9 cellular contexts compared by ENCODE assay signal in genomic region chr7:156616269-156617202, GRCh38. TPM values are rescaled to one million over a fixed set of nuclear protein-coding genes. Genes with fewer than 3 reads are reported as not detected.
DNase-seq lines count a peak whose midpoint lies in the region; ATAC-seq, FAIRE-seq and TF ChIP-seq lines count a peak whose summit lies in the region.
"Had no signal": no experiment of that assay in that cellular context is flagged by ENCODE, and none has a peak within 500 bp of the region (broad histone marks: within the 10 kb centered on the region; RNA-seq: fewer than 3 reads in every experiment).

No MANE protein-coding gene starts in this region.

- H2AFZ ChIP-seq in endothelial cell of umbilical vein (ENCODE audit: low read depth, low read length): no peak overlapping the region

- BruUV-seq in endothelial cell of umbilical vein (replicated peaks; lab: Mats Ljungman, UMichigan): no TSS peak

- H3K27me3 ChIP-seq in heart left ventricle (peaks cover 0 to 61% (median 20%) of the 10 kb centered on the region in 9 donors), endothelial cell of umbilical vein (ENCODE audit: control insufficient read depth in 2 of 2, insufficient read depth in 2 of 2, low read length in 2 of 2) (peaks cover 8 to 14% of the 10 kb centered on the region in 2 experiments), mucosa of stomach (ENCODE audit: control insufficient read depth, insufficient read depth, low read length) (no peaks in the 10 kb centered on the region), gastroesophageal sphincter (peaks cover 55% of the 10 kb centered on the region)

- no peak for FAIRE-seq in endothelial cell of umbilical vein (lab: Jason Lieb, UNC)
- FAIRE-seq: GM19239 had no signal

- H3K79me2 ChIP-seq in endothelial cell of umbilical vein (ENCODE audit: control insufficient read depth, insufficient read depth, low read length): no peaks in the 10 kb centered on the region

- 5 to 20% (median 11%) methylated on average over 44 to 92 of the region's 92 CpGs for WGBS in heart left ventricle, 4 donors
- WGBS in gastroesophageal sphincter (ENCODE audit: low coverage in 1 of 2), 2 donors: 3 to 4% methylated on average over 4 to 9 of the region's 92 CpGs

- no peak for TF ChIP-seq CTCF in heart left ventricle (IDR thresholded peaks at IDR 0.05)
- no peak for TF ChIP-seq CTCF in endothelial cell of umbilical vein (IDR thresholded peaks at IDR 0.05; ENCODE audit: extremely low read depth in 1 of 2, insufficient read depth in 1 of 2, low read depth in 1 of 2, low read length in 2 of 2)
- TF ChIP-seq CTCF in gastroesophageal sphincter (IDR thresholded peaks at IDR 0.05): no peak

- peaks cover 0 to 10% (median 1%) of the 10 kb centered on the region in 12 donors for H3K9me3 ChIP-seq in heart left ventricle
- no peaks in the 10 kb centered on the region for H3K9me3 ChIP-seq in endothelial cell of umbilical vein (replicated peaks; ENCODE audit: control insufficient read depth, insufficient read depth, low read length)
- no peaks in the 10 kb centered on the region for H3K9me3 ChIP-seq in mucosa of stomach (ENCODE audit: control insufficient read depth, low read length)
- H3K9me3 ChIP-seq in gastroesophageal sphincter: peaks cover 0 to 6% (median 0%) of the 10 kb centered on the region in 3 donors

- POLR2A ChIA-PET in endothelial cell of umbilical vein (lab: Charles Lee): no interaction called here

- intact Hi-C loops in heart left ventricle (cut with DNase I) (no loop called here), cardiac septum (cut with DNase I) (no loop called here), endothelial cell of umbilical vein (cut with micrococcal nuclease) (no loop called here)

- no peak for TF ChIP-seq EP300 in gastroesophageal sphincter (IDR thresholded peaks at IDR 0.05)

- CTCF ChIA-PET in endothelial cell of umbilical vein (lab: Charles Lee): no interaction called here

- H3K36me3 ChIP-seq in heart left ventricle (no peaks in the 10 kb centered on the region), endothelial cell of umbilical vein (ENCODE audit: control insufficient read depth in 2 of 2, extremely low read depth in 1 of 2, insufficient read depth in 2 of 2, low read length in 2 of 2) (no peaks in the 10 kb centered on the region), mucosa of stomach (ENCODE audit: control insufficient read depth, insufficient read depth, low read length) (no peaks in the 10 kb centered on the region), gastroesophageal sphincter (no peaks in the 10 kb centered on the region)

- peak in 1 of 4 donors; percentile 54 for ATAC-seq in heart left ventricle
- ATAC-seq in gastroesophageal sphincter: no peak

- no peaks in the 10 kb centered on the region for H4K20me1 ChIP-seq in endothelial cell of umbilical vein (replicated peaks; ENCODE audit: control insufficient read depth, extremely low read depth, insufficient read depth, low read length)

- H3K27ac ChIP-seq in heart left ventricle (no peak overlapping the region), endothelial cell of umbilical vein (ENCODE audit: insufficient read depth, low read depth, low read length) (no peak overlapping the region), gastroesophageal sphincter (no peak overlapping the region)

- in situ Hi-C loops in ACHN (cut with HindIII; ENCODE audit: low pct_ligation_motif_present, low pct_unique_long_range_greater_than_20kb, low sequenced_read_pairs): no loop called here

- DNase-seq in heart left ventricle: no peak
- DNase-seq in cardiac septum (ENCODE audit: low spot score): no peak
- DNase-seq in endothelial cell of umbilical vein (ENCODE audit: low read depth, low spot score): peak; percentile 6
- no peak for DNase-seq in NCI-H446 treated with DMSO at 0.1 percent for 48 hours (lab: John Stamatoyannopoulos, UW)
- no peak for DNase-seq in putamen (ENCODE audit: low spot score)
- DNase-seq in ACHN: no peak

- peaks cover 0 to 8% (median 0%) of the 10 kb centered on the region in 12 donors for H3K4me1 ChIP-seq in heart left ventricle
- no peaks in the 10 kb centered on the region for H3K4me1 ChIP-seq in endothelial cell of umbilical vein (ENCODE audit: control insufficient read depth, extremely low read depth, insufficient read depth, low read length)
- peaks cover 43% of the 10 kb centered on the region for H3K4me1 ChIP-seq in mucosa of stomach (ENCODE audit: control insufficient read depth, insufficient read depth, low read length)
- H3K4me1 ChIP-seq in gastroesophageal sphincter: peaks cover 0 to 11% (median 3%) of the 10 kb centered on the region in 3 donors

- TF ChIP-seq POLR2A in heart left ventricle (IDR thresholded peaks at IDR 0.05) (no peak), endothelial cell of umbilical vein (IDR thresholded peaks at IDR 0.05; ENCODE audit: low read depth, low read length) (no peak), gastroesophageal sphincter (IDR thresholded peaks at IDR 0.05) (no peak)

- peak overlapping the region; percentile 58 for H3K4me2 ChIP-seq in endothelial cell of umbilical vein (ENCODE audit: insufficient read depth, low read length)

- dilution Hi-C loops in endothelial cell of umbilical vein (cut with MboI; ENCODE audit: extremely low pct_ligation_motif_present, low sequenced_read_pairs): no loop called here

- H3K9ac ChIP-seq in endothelial cell of umbilical vein (replicated peaks; ENCODE audit: extremely low read depth, insufficient read depth, low read length) (no peak overlapping the region), mucosa of stomach (ENCODE audit: low read length) (peak overlapping the region; percentile 67)

- H3K4me3 ChIP-seq in heart left ventricle: peak overlapping the region in 10 of 12 donors; percentile 20 to 48 (median 38)
- H3K4me3 ChIP-seq in endothelial cell of umbilical vein (replicated peaks in 1 of 3; ENCODE audit: insufficient read depth in 1 of 3, low read depth in 1 of 3, low read length in 3 of 3): peak overlapping the region in 2 of 3 experiments; percentile 16 to 39
- H3K4me3 ChIP-seq in mucosa of stomach (ENCODE audit: low read length): no peak overlapping the region
- H3K4me3 ChIP-seq in gastroesophageal sphincter: peak overlapping the region in 1 of 2 donors; percentile 42

- no peaks in the 10 kb centered on the region for H3K9me1 ChIP-seq in endothelial cell of umbilical vein (replicated peaks; ENCODE audit: control insufficient read depth, extremely low read depth, insufficient read depth, low read length)

TF ChIP-seq in endothelial cell of umbilical vein, 7 proteins besides CTCF, POLR2A, EP300 and RAD21:
- TF ChIP-seq JUN (IDR thresholded peaks at IDR 0.05; ENCODE audit: borderline replicate concordance, insufficient read depth, insufficient read length, low read depth) (no peak), EZH2 (IDR thresholded peaks at IDR 0.05; ENCODE audit: borderline replicate concordance, low read depth, low read length, severe bottlenecking) (peak; percentile 73)
TF ChIP-seq in endothelial cell of umbilical vein: peak in this region for 1.

RNA-seq across cellular contexts. Expression of gene RNF32, which starts 24.0 kb away (rescaled TPM):
- total RNA-seq in heart left ventricle (under 1 TPM in 5 of 9 donors, not detected in 4; 0.30 to 0.75 (median 0.35) TPM), cardiac septum (0.38 TPM), endothelial cell of umbilical vein (not detected in 2 replicates), gastroesophageal sphincter (under 1 TPM in 2 of 4 donors, not detected in 2; 0.35 to 0.67 TPM)
- polyA plus RNA-seq in heart left ventricle (under 1 TPM; 0.19 TPM), endothelial cell of umbilical vein (0.14 TPM in 1 of 2 replicates, not detected in the other)
- polyA plus RNA-seq in endothelial cell of umbilical vein (2011; cell fraction: cytosol; rRNA removed): 0.11 and 0.17 TPM in 2 replicates
- polyA plus RNA-seq in endothelial cell of umbilical vein (2011; cell fraction: nucleus; rRNA removed): 0.17 and 0.46 TPM in 2 replicates
- polyA plus RNA-seq in endothelial cell of umbilical vein (2012): 0.50 and 0.70 TPM in 2 replicates
- 0.56 TPM in 1 of 2 replicates, not detected in the other for polyA minus RNA-seq in endothelial cell of umbilical vein
- not detected for polyA minus RNA-seq in endothelial cell of umbilical vein (2011; cell fraction: cytosol; rRNA and poly(A)+ RNA removed)
- polyA minus RNA-seq in endothelial cell of umbilical vein (2011; cell fraction: nucleus; rRNA and poly(A)+ RNA removed): not detected in 2 replicates
